ENCODE assay signal across 1 cellular context in the genomic region with DNA sequence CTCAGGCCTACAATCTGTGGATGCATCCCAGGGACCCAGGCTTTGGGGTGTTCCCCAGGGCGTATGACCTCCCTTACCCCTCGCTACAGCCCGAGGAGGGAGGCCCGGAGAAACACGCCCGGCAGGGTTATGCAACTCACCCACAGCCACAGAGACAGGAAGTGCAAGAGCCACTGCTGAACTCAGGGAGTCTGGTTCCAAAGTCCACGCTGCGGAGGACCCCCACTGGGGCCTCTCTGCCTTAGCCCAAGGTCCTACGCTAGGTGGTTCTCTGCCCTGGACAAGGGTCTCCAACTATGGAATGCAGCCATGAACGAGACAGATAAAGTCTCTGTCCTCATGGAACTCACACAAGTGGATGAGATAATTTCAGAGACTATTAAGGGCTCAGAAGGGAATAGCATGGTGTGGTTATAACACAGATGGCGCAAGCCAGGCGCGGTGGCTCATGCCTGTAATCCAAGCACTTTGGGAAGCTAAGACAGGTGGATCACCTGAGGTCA.
A peak's percentile ranks its signal among the peaks of the same experiment; 100 is the strongest.
TF ChIP-seq lines count a peak whose summit lies in the region.

No MANE protein-coding gene starts in this region.

TF ChIP-seq in liver, 16 proteins besides CTCF, POLR2A, EP300 and RAD21 (continued from another document):
- peak; percentile 16 for TF ChIP-seq ZBTB33 (IDR thresholded peaks at IDR 0.05)
- TF ChIP-seq, protein P1, sequence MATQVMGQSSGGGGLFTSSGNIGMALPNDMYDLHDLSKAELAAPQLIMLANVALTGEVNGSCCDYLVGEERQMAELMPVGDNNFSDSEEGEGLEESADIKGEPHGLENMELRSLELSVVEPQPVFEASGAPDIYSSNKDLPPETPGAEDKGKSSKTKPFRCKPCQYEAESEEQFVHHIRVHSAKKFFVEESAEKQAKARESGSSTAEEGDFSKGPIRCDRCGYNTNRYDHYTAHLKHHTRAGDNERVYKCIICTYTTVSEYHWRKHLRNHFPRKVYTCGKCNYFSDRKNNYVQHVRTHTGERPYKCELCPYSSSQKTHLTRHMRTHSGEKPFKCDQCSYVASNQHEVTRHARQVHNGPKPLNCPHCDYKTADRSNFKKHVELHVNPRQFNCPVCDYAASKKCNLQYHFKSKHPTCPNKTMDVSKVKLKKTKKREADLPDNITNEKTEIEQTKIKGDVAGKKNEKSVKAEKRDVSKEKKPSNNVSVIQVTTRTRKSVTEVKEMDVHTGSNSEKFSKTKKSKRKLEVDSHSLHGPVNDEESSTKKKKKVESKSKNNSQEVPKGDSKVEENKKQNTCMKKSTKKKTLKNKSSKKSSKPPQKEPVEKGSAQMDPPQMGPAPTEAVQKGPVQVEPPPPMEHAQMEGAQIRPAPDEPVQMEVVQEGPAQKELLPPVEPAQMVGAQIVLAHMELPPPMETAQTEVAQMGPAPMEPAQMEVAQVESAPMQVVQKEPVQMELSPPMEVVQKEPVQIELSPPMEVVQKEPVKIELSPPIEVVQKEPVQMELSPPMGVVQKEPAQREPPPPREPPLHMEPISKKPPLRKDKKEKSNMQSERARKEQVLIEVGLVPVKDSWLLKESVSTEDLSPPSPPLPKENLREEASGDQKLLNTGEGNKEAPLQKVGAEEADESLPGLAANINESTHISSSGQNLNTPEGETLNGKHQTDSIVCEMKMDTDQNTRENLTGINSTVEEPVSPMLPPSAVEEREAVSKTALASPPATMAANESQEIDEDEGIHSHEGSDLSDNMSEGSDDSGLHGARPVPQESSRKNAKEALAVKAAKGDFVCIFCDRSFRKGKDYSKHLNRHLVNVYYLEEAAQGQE (IDR thresholded peaks at IDR 0.05), result no peak
- no peak for TF ChIP-seq FOXA2 (IDR thresholded peaks at IDR 0.05)
